In the genomic region with DNA sequence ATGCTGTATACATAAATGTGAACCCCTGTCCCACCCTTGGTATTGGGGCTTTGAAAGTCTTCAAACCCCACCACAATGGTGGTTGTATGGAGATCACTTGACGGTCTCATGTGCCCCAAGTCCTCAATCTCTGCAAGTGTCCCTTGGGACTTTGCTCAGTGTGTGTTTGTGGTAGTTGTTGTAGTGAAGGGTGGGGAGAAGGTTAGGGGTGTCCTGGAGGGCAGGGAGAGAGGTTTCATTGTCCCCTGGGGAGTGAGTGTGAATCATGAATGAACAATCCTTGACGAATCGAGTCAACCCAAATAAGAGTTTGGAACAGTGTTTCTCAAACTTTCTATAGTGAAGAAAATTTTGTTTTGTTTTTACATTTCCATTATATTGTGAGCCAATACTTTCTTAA, we compare ENCODE assay signal across 23 cellular contexts. TPM values are rescaled to one million over a fixed set of nuclear protein-coding genes. Genes with fewer than 3 reads are reported as not detected.
"Had no signal": no experiment of that assay in that cellular context is flagged by ENCODE, and none has a peak within 500 bp of the region (broad histone marks: within the 10 kb centered on the region; RNA-seq: fewer than 3 reads in every experiment).

No MANE protein-coding gene starts in this region.

- DNase-seq: activated CD4-positive, alpha-beta T cell treated with anti-CD3 and anti-CD28 coated beads for 1 hour; activated CD4-positive, alpha-beta T cell treated with anti-CD3 and anti-CD28 coated beads, Interleukin-2, amount 50 U/mL, for 4 hours; activated naive CD4-positive, alpha-beta T cell treated with anti-CD3 and anti-CD28 coated beads, Interleukin-2, amount 50 U/mL, for 16 hours; adrenal gland; caudate nucleus; colonic mucosa; foreskin fibroblast; heart left ventricle; immature natural killer cell; left colon; lower lobe of right lung; midbrain; sigmoid colon; stimulated activated CD4-positive, alpha-beta T cell treated with anti-CD3 and anti-CD28 coated beads, Interleukin-4, amount 100 ng/mL, for 1 hour; stimulated activated naive CD4-positive, alpha-beta T cell treated with Interleukin-2 at 50 U/mL for 16 hours; substantia nigra; T-cell; T-helper 9 cell; uterus had no signal

- H3K36me3 Mint-ChIP-seq: immature natural killer cell, T-cell had no signal

- H3K27me3 ChIP-seq: adrenal gland, colonic mucosa, heart left ventricle, sigmoid colon, tibial nerve, uterus had no signal

- H3K4me3 ChIP-seq: adrenal gland, colonic mucosa, heart left ventricle, lower lobe of right lung, sigmoid colon, tibial nerve, uterus had no signal

- H3K4me1 Mint-ChIP-seq: immature natural killer cell, T-cell had no signal

- H3K27ac ChIP-seq: colonic mucosa, heart left ventricle, lower lobe of right lung, sigmoid colon, tibial nerve, uterus, VCaP had no signal

- H3K36me3 ChIP-seq: adrenal gland, colonic mucosa, heart left ventricle, lower lobe of right lung, sigmoid colon, tibial nerve, uterus had no signal

- H3K9me3 Mint-ChIP-seq: immature natural killer cell, T-cell had no signal

- H3K4me3 Mint-ChIP-seq: immature natural killer cell, neural crest cell, T-cell had no signal

- H3K4me1 ChIP-seq: colonic mucosa, lower lobe of right lung, tibial nerve, uterus had no signal

- ATAC-seq: esophagus mucosa, heart left ventricle, left colon, lower lobe of right lung, T-cell had no signal

- H3K9me3 ChIP-seq: adrenal gland, colonic mucosa, heart left ventricle, lower lobe of right lung, sigmoid colon, tibial nerve, uterus had no signal

- H3K27ac Mint-ChIP-seq: immature natural killer cell, T-cell had no signal

RNA-seq across cellular contexts. Expression of gene COL4A3, which starts 28.1 kb away (rescaled TPM):
- total RNA-seq: neural crest cell had no signal
